8 cellular contexts compared by ENCODE assay signal in the genomic region with DNA sequence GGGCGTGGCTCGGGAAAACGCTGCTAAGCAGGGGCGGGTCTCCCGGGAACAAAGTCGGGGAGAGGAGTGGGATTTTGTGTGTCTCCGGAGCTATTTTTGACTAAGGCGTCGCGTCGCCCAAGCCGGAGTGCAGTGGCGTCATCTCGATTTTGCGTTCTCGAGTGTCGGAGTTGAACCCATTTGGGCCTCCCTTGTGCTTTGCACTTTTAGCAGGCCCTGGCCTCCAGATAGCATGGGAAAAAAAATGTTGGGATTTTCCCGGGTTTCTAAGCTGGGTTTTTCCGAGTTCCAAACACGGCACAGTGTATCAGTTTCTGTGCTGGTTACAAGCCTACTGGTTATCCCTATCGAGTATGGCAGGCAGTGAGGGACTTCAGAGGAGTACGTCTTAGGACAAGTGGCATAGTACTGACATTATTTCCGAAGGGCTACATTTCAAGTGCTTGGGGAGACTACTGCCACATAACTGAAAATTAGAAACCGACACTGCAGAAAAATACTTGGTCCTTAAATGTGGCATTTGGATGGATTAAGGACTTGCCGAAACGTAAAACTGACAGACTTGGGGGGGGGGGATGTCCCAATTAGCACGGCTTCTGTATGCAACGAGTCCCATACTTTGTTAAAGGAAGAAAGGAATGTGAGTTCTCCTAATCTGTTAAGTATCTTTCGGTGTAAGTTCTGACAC.
A peak's percentile ranks its signal among the peaks of the same experiment; 100 is the strongest.
DNase-seq lines count a peak whose midpoint lies in the region; TF ChIP-seq lines count a peak whose summit lies in the region.

No MANE protein-coding gene starts in this region.

- H3K4me2 ChIP-seq in GM23248 (ENCODE audit: unreplicated experiment) (peak overlapping the region; percentile 85), SU-DHL-6 (ENCODE audit: low read depth, low read length, poor library complexity, severe bottlenecking) (peak overlapping the region; percentile 74)

- no peaks in the 10 kb centered on the region for H3K9me2 ChIP-seq in GM23248 (ENCODE audit: insufficient read depth)
- H3K9me2 ChIP-seq in SU-DHL-6 (replicated peaks; ENCODE audit: insufficient read depth, low read length): no peaks in the 10 kb centered on the region

- H3K27ac ChIP-seq in GM23248: peak overlapping the region; percentile 88
- peak overlapping the region; percentile 96 for H3K27ac ChIP-seq in SU-DHL-6 (ENCODE audit: low read depth, low read length)
- H3K27ac ChIP-seq in ascending aorta: peak overlapping the region; percentile 98 to 99

- H3K4me1 ChIP-seq in ES-I3 (ENCODE audit: insufficient read depth, low read length) (peaks cover 6% of the 10 kb centered on the region), GM23248 (ENCODE audit: insufficient read depth) (peaks cover 16% of the 10 kb centered on the region), ascending aorta (peaks cover 0 to 14% of the 10 kb centered on the region in 2 donors), iPS-15b (ENCODE audit: control insufficient read depth, insufficient read depth, low read length) (peaks cover 7% of the 10 kb centered on the region)

- intact Hi-C loops in ascending aorta (cut with DNase I): loop anchor here (1.0 to 5.0 kb wide), 4 partner anchors 31 to 975 kb away; a partner anchor contains a TSS

- H3F3A ChIP-seq in GM23248 (ENCODE audit: insufficient read depth): peaks cover 36% of the 10 kb centered on the region
- peaks cover 39% of the 10 kb centered on the region for H3F3A ChIP-seq in SU-DHL-6 (ENCODE audit: insufficient read depth)

- TF ChIP-seq CTCF in SU-DHL-6 (IDR thresholded peaks at IDR 0.05; ENCODE audit: insufficient read depth, low read length, poor library complexity, severe bottlenecking) (no peak), ascending aorta (IDR thresholded peaks at IDR 0.05) (no peak)

- WGBS in GM23248 (ENCODE audit: low coverage in 1 of 2, low lambda C conversion rate in 2 of 2, missing lambda C conversion rate in 2 of 2), 2 experiments: 1 to 3% methylated on average over 29 of the region's 29 CpGs

- H3K79me2 ChIP-seq in GM23248 (ENCODE audit: insufficient read depth): peaks cover 30% of the 10 kb centered on the region
- H3K79me2 ChIP-seq in SU-DHL-6 (ENCODE audit: insufficient read depth, low read length): no peaks in the 10 kb centered on the region

- H3K36me3 ChIP-seq in ES-I3 (ENCODE audit: insufficient read depth, low read length): no peaks in the 10 kb centered on the region
- H3K36me3 ChIP-seq in GM23248 (ENCODE audit: low read depth): no peaks in the 10 kb centered on the region
- no peaks in the 10 kb centered on the region for H3K36me3 ChIP-seq in SU-DHL-6 (ENCODE audit: low read length)
- H3K36me3 ChIP-seq in ascending aorta: no peaks in the 10 kb centered on the region
- no peaks in the 10 kb centered on the region for H3K36me3 ChIP-seq in iPS-15b (ENCODE audit: control insufficient read depth, insufficient read depth, low read length)

- H3K4me3 ChIP-seq in GM23248 (peak overlapping the region; percentile 94), SU-DHL-6 (ENCODE audit: insufficient read depth, low read length, poor library complexity, severe bottlenecking) (peak overlapping the region; percentile 63), ascending aorta (peak overlapping the region; percentile 86 to 91), iPS-15b (ENCODE audit: low read depth, low read length) (peak overlapping the region; percentile 89), skeletal muscle cell (ENCODE audit: low read depth, low read length) (peak overlapping the region; percentile 75)

- in situ Hi-C loops in GM23248 (cut with MboI): no loop called here

- H3K27me3 ChIP-seq in GM23248 (replicated peaks; ENCODE audit: insufficient read depth): no peaks in the 10 kb centered on the region
- H3K27me3 ChIP-seq in SU-DHL-6 (ENCODE audit: low read length): no peaks in the 10 kb centered on the region
- H3K27me3 ChIP-seq in ascending aorta: no peaks in the 10 kb centered on the region
- no peaks in the 10 kb centered on the region for H3K27me3 ChIP-seq in iPS-15b (ENCODE audit: control insufficient read depth, insufficient read depth, low read length)

- no peaks in the 10 kb centered on the region for H4K20me1 ChIP-seq in GM23248 (ENCODE audit: insufficient read depth)
- no peaks in the 10 kb centered on the region for H4K20me1 ChIP-seq in SU-DHL-6 (ENCODE audit: low read depth, low read length)

- H2AFZ ChIP-seq in GM23248 (no peak overlapping the region), SU-DHL-6 (ENCODE audit: low read depth, low read length, severe bottlenecking) (no peak overlapping the region)

- H3K9ac ChIP-seq in ES-I3 (ENCODE audit: low read depth, low read length) (peak overlapping the region; percentile 71), GM23248 (peak overlapping the region; percentile 90), SU-DHL-6 (ENCODE audit: low read length) (peak overlapping the region; percentile 76), iPS-15b (ENCODE audit: low read depth, low read length) (peak overlapping the region; percentile 96)

- H3K9me3 ChIP-seq in ES-I3 (ENCODE audit: control insufficient read depth, insufficient read depth, low read length): no peaks in the 10 kb centered on the region
- no peaks in the 10 kb centered on the region for H3K9me3 ChIP-seq in GM23248 (ENCODE audit: low read depth)
- H3K9me3 ChIP-seq in SU-DHL-6 (ENCODE audit: insufficient read depth, low read length): no peaks in the 10 kb centered on the region
- no peaks in the 10 kb centered on the region for H3K9me3 ChIP-seq in ascending aorta
- no peaks in the 10 kb centered on the region for H3K9me3 ChIP-seq in iPS-15b (ENCODE audit: control insufficient read depth, insufficient read depth, low read length)

- DNase-seq in GM23248: peak; percentile 75
- peak; percentile 78 to 79 for DNase-seq in Kasumi-1 (lab: John Stamatoyannopoulos, UW)
- DNase-seq in ascending aorta (ENCODE audit: low spot score in 2 of 2): peak in 1 of 2 donors; percentile 84
- DNase-seq in skeletal muscle cell (ENCODE audit: low read depth): no peak
- no peak for DNase-seq in NCI-H2107 treated with DMSO at 0.1 percent for 48 hours (lab: John Stamatoyannopoulos, UW; ENCODE audit: unreplicated experiment)

Comparison
In these comparisons a context has a peak if more than half of its experiments do, and no peak if none do; other contexts are left out.
1. DNase-seq: peak in GM23248 (single experiment) and Kasumi-1 (2 of 2); none in skeletal muscle cell (single experiment) and NCI-H2107 treated with DMSO at 0.1 percent for 48 hours (single experiment).
2. Peak in every context shown above with its lines, with median percentiles within 50 percentile points of each other: H3K9ac ChIP-seq, H3K27ac ChIP-seq and H3K4me3 ChIP-seq.